Comparison of ENCODE assay signal across 24 cellular contexts in genomic region chr2:190458352-190459107, GRCh38.
"Had no signal": no experiment of that assay in that cellular context is flagged by ENCODE, and none has a peak within 500 bp of the region (broad histone marks: within the 10 kb centered on the region; RNA-seq: fewer than 3 reads in every experiment).

No MANE protein-coding gene starts in this region.

- H3K79me2 ChIP-seq: hepatocyte had no signal

- H3K36me3 ChIP-seq: lower lobe of right lung, neural progenitor cell, sigmoid colon had no signal

- H2AFZ ChIP-seq: hepatocyte, neural progenitor cell had no signal

- ATAC-seq: activated naive CD8-positive, alpha-beta T cell treated with anti-CD3 and anti-CD28 coated beads, Interleukin-2, amount 50 U/mL, for 24 hours; activated T-cell treated with anti-CD3 and anti-CD28 coated beads, Interleukin-2, amount 50 U/mL, for 72 hours; body of pancreas; esophagus mucosa; left lobe of liver; lower lobe of right lung; upper lobe of right lung had no signal

- H3K27ac ChIP-seq: body of pancreas, hepatocyte, neural progenitor cell, sigmoid colon, upper lobe of right lung had no signal

- H3K27me3 ChIP-seq: body of pancreas, hepatocyte, neural progenitor cell, sigmoid colon, upper lobe of right lung had no signal

- H3K4me1 ChIP-seq: body of pancreas, lower lobe of right lung, sigmoid colon, upper lobe of right lung had no signal

- H3K4me3 ChIP-seq: body of pancreas, hepatocyte, lower lobe of right lung, neural progenitor cell, sigmoid colon, smooth muscle cell, upper lobe of right lung had no signal

- FAIRE-seq: endometrium had no signal

- H3K9ac ChIP-seq: neural progenitor cell had no signal

- H3K4me2 ChIP-seq: hepatocyte, neural progenitor cell, smooth muscle cell had no signal

- DNase-seq: activated CD4-positive, alpha-beta memory T cell treated with anti-CD3 and anti-CD28 coated beads for 36 hours; activated CD4-positive, alpha-beta T cell treated with anti-CD3 and anti-CD28 coated beads for 48 hours; activated effector memory CD4-positive, alpha-beta T cell treated with Interleukin-2 at 50 U/mL for 16 hours; activated naive CD4-positive, alpha-beta T cell treated with anti-CD3 and anti-CD28 coated beads for 36 hours; activated naive CD8-positive, alpha-beta T cell treated with anti-CD3 and anti-CD28 coated beads, Interleukin-2, amount 50 U/mL, for 24 hours; activated T-cell treated with anti-CD3 and anti-CD28 coated beads, Interleukin-2, amount 50 U/mL, for 72 hours; body of pancreas; effector CD4-positive, alpha-beta T cell; foreskin melanocyte; glutamatergic neuron; immature natural killer cell; lower lobe of right lung; mesendoderm; naive B cell; sigmoid colon; stimulated activated CD4-positive, alpha-beta T cell treated with anti-CD3 and anti-CD28 coated beads, Interleukin-2, amount 100 ng/mL, for 48 hours; stimulated activated naive CD4-positive, alpha-beta T cell; upper lobe of right lung had no signal

- H3K9me3 ChIP-seq: body of pancreas, lower lobe of right lung, sigmoid colon, upper lobe of right lung had no signal
